2 cellular contexts compared by ENCODE assay signal in genomic region chr15:72475674-72476073, GRCh38.
TF ChIP-seq lines count a peak whose summit lies in the region.

No MANE protein-coding gene starts in this region.

TF ChIP-seq in SK-N-SH, 30 proteins besides CTCF, POLR2A, EP300 and RAD21 (continued from another document):
- no peak for TF ChIP-seq REST (IDR thresholded peaks at IDR 0.05; ENCODE audit: low read depth, low read length)

TF ChIP-seq in SK-N-SH treated with all-trans-retinoic acid at 6 μM for 48 hours, 23 proteins besides CTCF, POLR2A, EP300 and RAD21 (continued from another document):
- TF ChIP-seq TSHZ2 (CRISPR knock-in tag; IDR thresholded peaks at IDR 0.05) (no peak), CSRNP3 (CRISPR knock-in tag; IDR thresholded peaks at IDR 0.05) (no peak), CSDC2 (CRISPR knock-in tag; IDR thresholded peaks at IDR 0.05) (no peak), TOX (CRISPR knock-in tag; IDR thresholded peaks at IDR 0.05; ENCODE audit: borderline replicate concordance) (no peak)
TF ChIP-seq in SK-N-SH treated with all-trans-retinoic acid at 6 μM for 48 hours: peak in this region for 0.
